ENCODE assay signal across 17 cellular contexts in genomic region chr5:68545636-68546325, GRCh38.
DNase-seq lines count a peak whose midpoint lies in the region; ATAC-seq, FAIRE-seq and TF ChIP-seq lines count a peak whose summit lies in the region.
"Had no signal": no experiment of that assay in that cellular context is flagged by ENCODE, and none has a peak within 500 bp of the region (broad histone marks: within the 10 kb centered on the region; RNA-seq: fewer than 3 reads in every experiment).

No MANE protein-coding gene starts in this region.

- no peak for TF ChIP-seq EP300 in K562 (IDR thresholded peaks at IDR 0.05; ENCODE audit: low read length)

- FAIRE-seq in K562 (lab: Jason Lieb, UNC) = peak; percentile 42
- FAIRE-seq: GM12892, GM19239 had no signal

- intact Hi-C loops in K562 (cut with micrococcal nuclease) = no loop called here

- no peaks in the 10 kb centered on the region for H4K20me1 ChIP-seq in K562 (replicated peaks; ENCODE audit: control insufficient read depth, insufficient read depth, low read length)

- H3K9me3 ChIP-seq in K562 (replicated peaks; ENCODE audit: control insufficient read depth, insufficient read depth, low read depth, low read length) (no peaks in the 10 kb centered on the region), parathyroid adenoma (ENCODE audit: control insufficient read depth, low read length) (no peaks in the 10 kb centered on the region)

- BruUV-seq in K562 (replicated peaks; lab: Mats Ljungman, UMichigan) = no TSS peak

- 10% methylated on average over 7 of the region's 7 CpGs for WGBS in K562 (ENCODE audit: insufficient coverage, low coverage, missing lambda C conversion rate)

- H3K27ac ChIP-seq in K562 (ENCODE audit: extremely low read depth, low read depth, low read length) (no peak overlapping the region), parathyroid adenoma (peak overlapping the region; percentile 87)

- H3K79me2 ChIP-seq in K562 (ENCODE audit: control insufficient read depth, insufficient read depth, low read length) = no peaks in the 10 kb centered on the region
- no peaks in the 10 kb centered on the region for H3K79me2 ChIP-seq in parathyroid adenoma

- no peak for TF ChIP-seq CTCF in K562 (IDR thresholded peaks at IDR 0.05 in 2 of 3, conservative IDR thresholded peaks at IDR 0.05 in 1 of 3; ENCODE audit: insufficient read depth in 2 of 3, low read depth in 1 of 3, low read length in 3 of 3)
- TF ChIP-seq CTCF in parathyroid adenoma (IDR thresholded peaks at IDR 0.05) = no peak

- no peaks in the 10 kb centered on the region for H3K9me1 ChIP-seq in K562 (ENCODE audit: control insufficient read depth, insufficient read depth, low read length)

- peaks cover 4 to 5% of the 10 kb centered on the region in 2 experiments; a peak in 4 of 5 replicates for H3K27me3 ChIP-seq in K562 (ENCODE audit: control insufficient read depth in 2 of 2, insufficient read depth in 2 of 2, low read length in 2 of 2)
- no peaks in the 10 kb centered on the region for H3K27me3 ChIP-seq in parathyroid adenoma (ENCODE audit: control insufficient read depth, insufficient read depth, low read length)

- CTCF ChIA-PET in K562 (lab: Yijun Ruan, JAX; ENCODE audit: low intra/inter-chr PET ratio) = no interaction called here

- H2AFZ ChIP-seq in K562 (ENCODE audit: low read depth, low read length) (no peak overlapping the region), parathyroid adenoma (peak overlapping the region; percentile 57)

- H3K36me3 ChIP-seq in K562 (ENCODE audit: control insufficient read depth, insufficient read depth, low read length) (no peaks in the 10 kb centered on the region), parathyroid adenoma (ENCODE audit: control insufficient read depth, insufficient read depth, low read length) (no peaks in the 10 kb centered on the region)

- POLR2A ChIA-PET in K562 (lab: Yijun Ruan, JAX) = interaction anchor here (0.7 to 0.8 kb wide), 2 partner anchors 67 to 318 kb away, joined by 3 read pairs; no protein-coding TSS in a partner anchor

- TF ChIP-seq RAD21 in K562 (CRISPR knock-in tag; conservative IDR thresholded peaks at IDR 0.05 in 1 of 2, IDR thresholded peaks at IDR 0.05 in 1 of 2) = no peak

- DNase-seq in DMS153 treated with DMSO at 0.1 percent for 48 hours (lab: John Stamatoyannopoulos, UW; ENCODE audit: unreplicated experiment) (peak; percentile 69), NCI-H187 treated with DMSO at 0.1 percent for 48 hours (lab: John Stamatoyannopoulos, UW) (peak; percentile 73), K562 (ENCODE audit: extremely low read depth in 1 of 4, low spot score in 3 of 4) (no peak), left lobe of liver (ENCODE audit: low spot score) (no peak)
- no peak for DNase-seq in activated CD4-positive, alpha-beta T cell treated with anti-CD3 and anti-CD28 coated beads, Interleukin-2, amount 50 U/mL, for 4 hours
- DNase-seq in activated naive CD4-positive, alpha-beta T cell treated with Interleukin-2 at 50 U/mL for 16 hours = no peak
- DNase-seq: C1 segment of cervical spinal cord, DND-41, GDM1, H9, NCI-H146, NCI-H526, T-cell had no signal

- H3K4me2 ChIP-seq in K562 (ENCODE audit: insufficient read depth, low read length) = no peak overlapping the region
- no peak overlapping the region for H3K4me2 ChIP-seq in parathyroid adenoma (ENCODE audit: low read length)

- in situ Hi-C loops in K562 (cut with MboI) = no loop called here

- H3K9ac ChIP-seq in K562 (ENCODE audit: insufficient read depth in 1 of 2, low read depth in 2 of 2, low read length in 2 of 2) (no peak overlapping the region), parathyroid adenoma (no peak overlapping the region)

- ATAC-seq in K562 (no peak), left lobe of liver (no peak), HG02884 (IDR thresholded peaks at IDR 0.05; ENCODE audit: unreplicated experiment) (no peak)
- ATAC-seq: T-cell had no signal

- TF ChIP-seq POLR2A in K562 (conservative IDR thresholded peaks at IDR 0.05) = no peak

- H3K4me3 ChIP-seq in K562 (no peak overlapping the region), parathyroid adenoma (ENCODE audit: low read depth, low read length) (no peak overlapping the region)

- peaks cover 4 to 6% of the 10 kb centered on the region in 2 experiments; a peak in 3 of 5 replicates for H3K4me1 ChIP-seq in K562 (replicated peaks in 1 of 2; ENCODE audit: control insufficient read depth in 2 of 2, insufficient read depth in 2 of 2, low read length in 2 of 2)
- H3K4me1 ChIP-seq in parathyroid adenoma = peaks cover 69% of the 10 kb centered on the region

TF ChIP-seq in K562, 482 proteins besides CTCF, POLR2A, EP300 and RAD21:
- TF ChIP-seq ZNF511 (CRISPR knock-in tag; IDR thresholded peaks at IDR 0.05) (no peak), TAF9B (IDR thresholded peaks at IDR 0.05; ENCODE audit: partially characterized antibody) (no peak), CCAR2 (IDR thresholded peaks at IDR 0.05; ENCODE audit: low read depth, low read length) (no peak), ZNF778 (CRISPR knock-in tag; IDR thresholded peaks at IDR 0.05) (no peak), RAD51 (IDR thresholded peaks at IDR 0.05; ENCODE audit: borderline replicate concordance, low read depth) (no peak), NCOA1 (IDR thresholded peaks at IDR 0.05; ENCODE audit: low read depth) (no peak), PCBP1 (IDR thresholded peaks at IDR 0.05; ENCODE audit: low read depth, low read length, poor library complexity, severe bottlenecking) (no peak), ZEB2 (IDR thresholded peaks at IDR 0.05) (no peak), C11orf30 (IDR thresholded peaks at IDR 0.05; ENCODE audit: low read depth) (no peak), IRF2 (CRISPR knock-in tag; IDR thresholded peaks at IDR 0.05) (no peak), RBM39 (optimal IDR thresholded peaks at IDR 0.05; ENCODE audit: low read depth, low read length) (no peak)
- TF ChIP-seq, protein P1, sequence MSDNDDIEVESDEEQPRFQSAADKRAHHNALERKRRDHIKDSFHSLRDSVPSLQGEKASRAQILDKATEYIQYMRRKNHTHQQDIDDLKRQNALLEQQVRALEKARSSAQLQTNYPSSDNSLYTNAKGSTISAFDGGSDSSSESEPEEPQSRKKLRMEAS (CRISPR knock-in tag; IDR thresholded peaks at IDR 0.05) = no peak
TF ChIP-seq in K562: peak in this region for 0.

Comparison
In these comparisons a context has a peak if more than half of its experiments do, and no peak if none do; other contexts are left out.
1. DNase-seq: peak in DMS153 treated with DMSO at 0.1 percent for 48 hours (single experiment) and NCI-H187 treated with DMSO at 0.1 percent for 48 hours (single experiment); none in K562 (0 of 4), activated CD4-positive, alpha-beta T cell treated with anti-CD3 and anti-CD28 coated beads, Interleukin-2, amount 50 U/mL, for 4 hours (0 of 2), left lobe of liver (single experiment) and activated naive CD4-positive, alpha-beta T cell treated with Interleukin-2 at 50 U/mL for 16 hours (single experiment).